In the genomic region with DNA sequence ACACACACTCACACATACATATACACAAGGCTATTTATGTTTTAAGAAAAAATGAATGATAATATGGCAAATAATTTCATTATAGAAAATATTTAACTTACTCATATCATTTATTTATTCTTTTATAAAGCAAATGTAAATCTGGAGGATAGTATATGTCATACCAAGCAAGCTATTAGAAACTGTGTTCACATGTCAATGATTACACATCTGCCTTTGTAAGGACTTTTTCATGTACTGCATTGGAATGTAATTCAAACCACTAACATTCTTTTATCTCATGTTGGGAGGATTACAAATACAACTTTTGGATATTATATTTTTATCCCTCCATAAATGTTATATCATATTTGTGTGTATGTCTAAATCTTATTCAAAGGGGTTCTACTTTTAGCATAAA, we compare ENCODE assay signal across 21 cellular contexts.
"Had no signal": no experiment of that assay in that cellular context is flagged by ENCODE, and none has a peak within 500 bp of the region (broad histone marks: within the 10 kb centered on the region; RNA-seq: fewer than 3 reads in every experiment).

No MANE protein-coding gene starts in this region.

- ATAC-seq: effector memory CD8-positive, alpha-beta T cell; heart right ventricle; left lobe of liver; mucosa of descending colon; naive thymus-derived CD8-positive, alpha-beta T cell; sciatic nerve; stimulated activated naive B cell treated with anti-CD40 and anti-IgM and Interleukin-4, amounts not matched to agents 10 μg/mL and 1 μg/mL and 100 μg/mL, for 72 hours; stimulated activated naive CD8-positive, alpha-beta T cell treated with anti-CD3 and anti-CD28 coated beads, Interleukin-15, amount 100 ng/mL, for 72 hours; upper lobe of right lung had no signal

- H3K4me3 Mint-ChIP-seq: dendritic cell treated with granulocyte-macrophage colony-stimulating factor and Interleukin-4, amounts not matched to agents 40 ng/mL and 50 ng/mL, for 4 days; effector memory CD8-positive, alpha-beta T cell; naive thymus-derived CD8-positive, alpha-beta T cell; stimulated activated naive B cell treated with anti-CD40 and anti-IgM and Interleukin-4, amounts not matched to agents 10 μg/mL and 1 μg/mL and 100 μg/mL, for 72 hours; stimulated activated naive CD8-positive, alpha-beta T cell treated with anti-CD3 and anti-CD28 coated beads, Interleukin-15, amount 100 ng/mL, for 72 hours had no signal

- H3K27ac Mint-ChIP-seq: dendritic cell treated with granulocyte-macrophage colony-stimulating factor and Interleukin-4, amounts not matched to agents 40 ng/mL and 50 ng/mL, for 4 days; effector memory CD8-positive, alpha-beta T cell; naive thymus-derived CD8-positive, alpha-beta T cell; stimulated activated naive B cell treated with anti-CD40 and anti-IgM and Interleukin-4, amounts not matched to agents 10 μg/mL and 1 μg/mL and 100 μg/mL, for 72 hours; stimulated activated naive CD8-positive, alpha-beta T cell treated with anti-CD3 and anti-CD28 coated beads, Interleukin-15, amount 100 ng/mL, for 72 hours had no signal

- H3K27me3 ChIP-seq: esophagus squamous epithelium, heart right ventricle, neutrophil, testis, tibial nerve, upper lobe of right lung, vagina had no signal

- H3K36me3 Mint-ChIP-seq: naive thymus-derived CD8-positive, alpha-beta T cell; stimulated activated naive B cell treated with anti-CD40 and anti-IgM and Interleukin-4, amounts not matched to agents 10 μg/mL and 1 μg/mL and 100 μg/mL, for 72 hours had no signal

- H3K36me3 ChIP-seq: esophagus squamous epithelium, heart right ventricle, neutrophil, tibial nerve, upper lobe of right lung, vagina had no signal

- DNase-seq: effector memory CD8-positive, alpha-beta T cell; esophagus squamous epithelium; foreskin fibroblast; heart right ventricle; hypothalamus; kidney glomerular epithelial cell; mucosa of descending colon; naive thymus-derived CD8-positive, alpha-beta T cell; posterior cingulate gyrus; stimulated activated CD4-positive, alpha-beta T cell treated with anti-CD3 and anti-CD28 coated beads, Interleukin-2, amount 100 ng/mL, for 24 hours; stimulated activated CD4-positive, alpha-beta T cell treated with anti-CD3 and anti-CD28 coated beads, Interleukin-4, amount 100 ng/mL, for 4 hours; stimulated activated naive B cell treated with anti-CD40 and anti-IgM and Interleukin-4, amounts not matched to agents 10 μg/mL and 1 μg/mL and 100 μg/mL, for 72 hours; stimulated activated naive CD8-positive, alpha-beta T cell treated with anti-CD3 and anti-CD28 coated beads, Interleukin-15, amount 100 ng/mL, for 72 hours; testis; upper lobe of right lung had no signal

- H3K4me3 ChIP-seq: esophagus squamous epithelium, heart right ventricle, mucosa of descending colon, testis, tibial nerve, upper lobe of right lung, vagina had no signal

- H3K4me1 ChIP-seq: esophagus squamous epithelium, heart right ventricle, testis, tibial nerve, upper lobe of right lung, vagina had no signal

- H3K9me3 ChIP-seq: esophagus squamous epithelium, neutrophil, testis, tibial nerve, upper lobe of right lung, vagina had no signal

- H3K27ac ChIP-seq: esophagus squamous epithelium, heart right ventricle, neutrophil, testis, tibial nerve, upper lobe of right lung, vagina had no signal

- H3K9me3 Mint-ChIP-seq: dendritic cell treated with granulocyte-macrophage colony-stimulating factor and Interleukin-4, amounts not matched to agents 40 ng/mL and 50 ng/mL, for 4 days; naive thymus-derived CD8-positive, alpha-beta T cell; stimulated activated naive B cell treated with anti-CD40 and anti-IgM and Interleukin-4, amounts not matched to agents 10 μg/mL and 1 μg/mL and 100 μg/mL, for 72 hours; stimulated activated naive CD8-positive, alpha-beta T cell treated with anti-CD3 and anti-CD28 coated beads, Interleukin-15, amount 100 ng/mL, for 72 hours had no signal

- H3K27me3 Mint-ChIP-seq: dendritic cell treated with granulocyte-macrophage colony-stimulating factor and Interleukin-4, amounts not matched to agents 40 ng/mL and 50 ng/mL, for 4 days; effector memory CD8-positive, alpha-beta T cell; naive thymus-derived CD8-positive, alpha-beta T cell; stimulated activated naive B cell treated with anti-CD40 and anti-IgM and Interleukin-4, amounts not matched to agents 10 μg/mL and 1 μg/mL and 100 μg/mL, for 72 hours; stimulated activated naive CD8-positive, alpha-beta T cell treated with anti-CD3 and anti-CD28 coated beads, Interleukin-15, amount 100 ng/mL, for 72 hours had no signal

- H3K4me1 Mint-ChIP-seq: stimulated activated naive CD8-positive, alpha-beta T cell treated with anti-CD3 and anti-CD28 coated beads, Interleukin-15, amount 100 ng/mL, for 72 hours had no signal
